19 cellular contexts compared by ENCODE assay signal in the genomic region with DNA sequence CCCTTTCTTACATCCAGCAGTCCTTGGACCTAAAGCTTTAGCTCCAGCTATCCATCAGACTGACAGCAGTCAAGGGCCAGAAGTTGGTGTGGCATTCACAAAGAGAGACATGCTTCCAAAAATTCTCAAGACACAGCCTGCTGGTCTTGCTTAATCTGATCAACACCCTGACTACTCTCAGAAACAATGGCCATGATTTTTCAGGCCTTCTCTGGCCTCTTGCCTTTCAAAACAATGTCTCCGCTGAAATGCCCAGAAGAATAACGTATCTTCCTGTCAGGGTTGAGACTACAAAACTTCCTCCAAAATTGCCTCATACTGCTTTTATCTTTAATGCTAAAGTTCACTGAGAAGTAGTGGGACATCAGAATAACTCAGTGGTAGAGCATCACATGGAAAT.
"Had no signal": no experiment of that assay in that cellular context is flagged by ENCODE, and none has a peak within 500 bp of the region (broad histone marks: within the 10 kb centered on the region; RNA-seq: fewer than 3 reads in every experiment).

No MANE protein-coding gene starts in this region.

- DNase-seq: KBM-7, MG63, NCI-H1092, NCI-H1105 treated with DMSO at 0.1 percent for 48 hours, NCI-H1417 treated with DMSO at 0.1 percent for 48 hours, NCI-H146, NCI-H1694 treated with DMSO at 0.1 percent for 48 hours, NCI-H1930, NCI-H2081, NCI-H2107, NCI-H2227 treated with DMSO at 0.1 percent for 48 hours, NCI-H524, NCI-H69, NCI-H774, Right ventricle myocardium superior, RPMI8226, SIG-M5 had no signal

- H3K27ac ChIP-seq: SJSA1, SK-N-MC had no signal

- H3K9me3 ChIP-seq: MG63, SJSA1 had no signal

- H3K4me3 ChIP-seq: MG63, SJSA1, SK-N-MC had no signal

- H3K27me3 ChIP-seq: MG63, SJSA1 had no signal

- H3K4me1 ChIP-seq: SJSA1 had no signal

- H3K36me3 ChIP-seq: MG63, SJSA1 had no signal
